In the genomic region with DNA sequence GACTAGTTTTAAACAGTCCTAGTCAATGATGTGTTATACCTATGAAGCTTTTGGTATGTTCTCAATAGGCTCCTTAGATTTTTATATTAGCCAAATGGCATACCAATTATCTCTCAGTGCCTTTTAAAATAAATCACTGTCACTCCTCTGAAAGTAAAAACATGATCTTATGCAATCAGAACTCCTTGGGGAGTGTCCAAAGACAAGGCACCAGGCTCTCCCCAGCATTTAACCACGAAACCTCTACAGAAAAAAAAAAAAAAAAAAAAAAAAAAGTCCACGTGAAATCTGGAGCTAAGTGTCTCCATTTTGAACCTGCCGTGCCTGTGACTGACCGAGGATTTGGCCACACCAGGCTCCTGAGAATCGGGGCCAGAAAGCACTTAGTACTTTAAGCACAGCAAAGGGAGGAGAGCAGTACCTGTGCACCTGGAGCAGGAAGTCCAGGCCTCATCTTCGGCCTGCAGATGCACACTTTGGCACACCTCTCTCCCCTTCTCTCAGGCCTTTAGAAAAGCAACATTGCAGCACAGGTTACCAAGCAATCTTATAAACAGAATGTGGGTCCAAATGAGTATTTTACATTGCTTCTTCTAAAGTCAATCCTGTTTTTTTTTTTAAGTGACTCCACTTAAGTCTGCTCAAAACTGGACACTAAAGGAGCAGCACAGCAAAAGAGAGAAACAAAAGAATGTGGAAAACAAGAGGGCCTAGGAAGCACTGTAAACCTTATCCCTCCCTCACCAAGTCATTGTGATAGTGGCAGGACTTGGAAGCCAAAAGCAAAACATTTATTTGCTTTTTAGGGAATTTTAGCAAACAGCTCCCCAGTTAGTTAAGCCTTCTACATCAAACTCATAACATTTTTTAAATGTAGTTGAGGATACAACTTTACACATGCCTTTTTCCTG, we compare ENCODE assay signal across 15 cellular contexts. TPM values are rescaled to one million over a fixed set of nuclear protein-coding genes. Genes with fewer than 3 reads are reported as not detected.
DNase-seq lines count a peak whose midpoint lies in the region; ATAC-seq and TF ChIP-seq lines count a peak whose summit lies in the region.
"Had no signal": no experiment of that assay in that cellular context is flagged by ENCODE, and none has a peak within 500 bp of the region (broad histone marks: within the 10 kb centered on the region; RNA-seq: fewer than 3 reads in every experiment).

No MANE protein-coding gene starts in this region.

- H2AFZ ChIP-seq in GM23248, result no peak overlapping the region

- in situ Hi-C loops in GM23248 (cut with MboI), result no loop called here

- WGBS in GM23248 (ENCODE audit: low coverage in 1 of 2, low lambda C conversion rate in 2 of 2, missing lambda C conversion rate in 2 of 2), 2 experiments, result 77 to 84% methylated on average over 6 of the region's 6 CpGs
- WGBS in tibial nerve, 2 donors, result 82 to 84% methylated on average over 6 of the region's 6 CpGs

- H3K27ac ChIP-seq in GM23248, result no peak overlapping the region
- H3K27ac ChIP-seq in left lung, result peak overlapping the region; percentile 77 to 79
- peak overlapping the region; percentile 85 for H3K27ac ChIP-seq in skeletal muscle tissue (ENCODE audit: low read depth, low read length)
- peak overlapping the region in 1 of 4 donors; percentile 85 for H3K27ac ChIP-seq in tibial nerve
- H3K27ac ChIP-seq: body of pancreas, WERI-Rb-1 had no signal

- intact Hi-C loops in left lung (cut with DNase I), result no loop called here

- H3K9me3 ChIP-seq in GM23248 (ENCODE audit: low read depth) (no peaks in the 10 kb centered on the region), left lung (no peaks in the 10 kb centered on the region), skeletal muscle tissue (ENCODE audit: control insufficient read depth in 3 of 3, low read length in 3 of 3) (no peaks in the 10 kb centered on the region), tibial nerve (no peaks in the 10 kb centered on the region)
- H3K9me3 ChIP-seq: body of pancreas had no signal

- DNase-seq in GM23248 (no peak), amniotic epithelial cell (ENCODE audit: low read depth) (peak; percentile 66), left lung (no peak), globus pallidus (ENCODE audit: low spot score) (no peak), tibial nerve (ENCODE audit: low spot score in 2 of 2) (no peak)
- DNase-seq: body of pancreas; CD4-positive, alpha-beta memory T cell; HCEC 1CT; KBM-7; stimulated activated CD4-positive, alpha-beta T cell treated with anti-CD3 and anti-CD28 coated beads, Interleukin-2, amount 100 ng/mL, for 48 hours; WERI-Rb-1 had no signal

- ATAC-seq in left lung (no peak), GM19463 (IDR thresholded peaks at IDR 0.05; ENCODE audit: unreplicated experiment) (no peak), HG03521 (IDR thresholded peaks at IDR 0.05; ENCODE audit: unreplicated experiment) (no peak)
- ATAC-seq: body of pancreas had no signal

- H3F3A ChIP-seq in GM23248 (ENCODE audit: insufficient read depth), result peaks cover 6% of the 10 kb centered on the region; the same call in 1 of the 2 replicates

- H3K4me2 ChIP-seq in GM23248 (ENCODE audit: unreplicated experiment), result peak overlapping the region; percentile 83

- no peaks in the 10 kb centered on the region for H3K9me2 ChIP-seq in GM23248 (ENCODE audit: insufficient read depth)

- TF ChIP-seq POLR2A in tibial nerve (IDR thresholded peaks at IDR 0.05), result no peak

- no peaks in the 10 kb centered on the region; the same call in 1 of the 2 replicates for H3K27me3 ChIP-seq in GM23248 (replicated peaks; ENCODE audit: insufficient read depth)
- peaks cover 0 to 21% of the 10 kb centered on the region in 2 donors for H3K27me3 ChIP-seq in left lung
- no peaks in the 10 kb centered on the region for H3K27me3 ChIP-seq in skeletal muscle tissue (ENCODE audit: control insufficient read depth in 3 of 3, insufficient read depth in 3 of 3, low read length in 3 of 3)
- H3K27me3 ChIP-seq in tibial nerve, result no peaks in the 10 kb centered on the region
- H3K27me3 ChIP-seq: body of pancreas had no signal

- H3K36me3 ChIP-seq in GM23248 (ENCODE audit: low read depth) (no peaks in the 10 kb centered on the region), left lung (no peaks in the 10 kb centered on the region), skeletal muscle tissue (ENCODE audit: control insufficient read depth in 3 of 3, insufficient read depth in 3 of 3, low read length in 3 of 3) (peaks cover 0 to 1% (median 0%) of the 10 kb centered on the region in 3 donors), tibial nerve (no peaks in the 10 kb centered on the region)
- H3K36me3 ChIP-seq: WERI-Rb-1 had no signal

- H3K4me1 ChIP-seq in GM23248 (ENCODE audit: insufficient read depth) (peaks cover 6% of the 10 kb centered on the region; the same call in 1 of the 2 replicates), left lung (no peaks in the 10 kb centered on the region), skeletal muscle tissue (ENCODE audit: control insufficient read depth in 3 of 3, insufficient read depth in 3 of 3, low read length in 3 of 3) (peaks cover 19 to 32% (median 25%) of the 10 kb centered on the region in 3 donors), tibial nerve (peaks cover 0 to 16% (median 0%) of the 10 kb centered on the region in 4 donors)

- TF ChIP-seq CTCF in left lung (IDR thresholded peaks at IDR 0.05) (no peak), tibial nerve (IDR thresholded peaks at IDR 0.05) (no peak)

- H3K79me2 ChIP-seq in GM23248 (ENCODE audit: insufficient read depth), result no peaks in the 10 kb centered on the region

- H3K9ac ChIP-seq in GM23248, result no peak overlapping the region
- peak overlapping the region; percentile 77 to 85 (median 85) for H3K9ac ChIP-seq in skeletal muscle tissue (ENCODE audit: low read depth in 1 of 3, low read length in 3 of 3)

- no peaks in the 10 kb centered on the region for H4K20me1 ChIP-seq in GM23248 (ENCODE audit: insufficient read depth)

- TF ChIP-seq EP300 in tibial nerve (IDR thresholded peaks at IDR 0.05), result no peak

- H3K4me3 ChIP-seq in GM23248 (no peak overlapping the region), left lung (peak overlapping the region; percentile 24 to 44), skeletal muscle tissue (ENCODE audit: low read length in 3 of 3) (peak overlapping the region; percentile 70 to 89 (median 87)), tibial nerve (peak overlapping the region in 1 of 4 donors; percentile 75)
- H3K4me3 ChIP-seq: body of pancreas had no signal

RNA-seq across cellular contexts. Expression of gene FAM13C, which starts 1.5 kb away (rescaled TPM):
- total RNA-seq in GM23248 (2014; rRNA removed; shearing (Covaris generic)), result 0.51 and 0.54 TPM in 2 replicates
- 0.56 and 0.80 TPM in 2 replicates for polyA plus RNA-seq in GM23248 (2016; fragmentation: Nextera tagmentation; extraction: Ambion mirVana)
- total RNA-seq in left lung (10 to 100 TPM; 10.3 to 14.5 TPM), skeletal muscle tissue (31.8 TPM), tibial nerve (10 to 100 TPM; 10.3 to 36.9 (median 20.6) TPM)
- total RNA-seq: CD4-positive, alpha-beta memory T cell; epithelial cell of proximal tubule had no signal
- polyA plus RNA-seq: CD4-positive, alpha-beta memory T cell had no signal
